8 cellular contexts compared by ENCODE assay signal in the genomic region with DNA sequence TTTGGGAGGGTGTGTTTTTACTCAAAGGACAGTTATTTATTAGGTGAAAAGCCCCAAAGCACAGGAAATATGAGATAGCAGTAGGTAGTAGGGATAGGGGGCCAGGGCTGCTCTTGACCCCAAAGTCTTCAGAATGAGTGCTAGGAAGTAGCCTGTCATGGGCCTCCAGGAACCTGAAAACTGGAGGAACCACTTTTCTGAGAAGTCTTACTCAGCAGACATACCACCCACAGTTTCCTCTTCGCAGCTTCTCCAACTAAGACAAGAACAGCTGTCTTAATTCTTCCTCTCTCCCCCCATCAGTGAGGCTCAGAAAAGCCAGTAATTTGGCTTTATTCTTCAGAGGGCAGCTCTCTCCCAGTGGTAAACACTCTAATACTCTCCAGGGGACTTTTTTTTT.
DNase-seq lines count a peak whose midpoint lies in the region; ATAC-seq, FAIRE-seq and TF ChIP-seq lines count a peak whose summit lies in the region.

No MANE protein-coding gene starts in this region.

- H3K4me2 ChIP-seq in osteoblast (ENCODE audit: insufficient read depth, low read length), result no peak overlapping the region

- H2AFZ ChIP-seq in osteoblast (ENCODE audit: low read length), result peak overlapping the region; percentile 23

- peak overlapping the region; percentile 87 for H3K27ac ChIP-seq in osteoblast (ENCODE audit: low read depth, low read length)

- ATAC-seq in GM18498 (IDR thresholded peaks at IDR 0.05; ENCODE audit: unreplicated experiment) (peak; percentile 83), GM21786 (IDR thresholded peaks at IDR 0.05; ENCODE audit: unreplicated experiment) (peak; percentile 58)

- H3K4me1 ChIP-seq in osteoblast (ENCODE audit: insufficient read depth, low read length), result peaks cover 25% of the 10 kb centered on the region

- no peaks in the 10 kb centered on the region for H3K79me2 ChIP-seq in osteoblast (ENCODE audit: insufficient read depth, low read length)

- no peak for TF ChIP-seq CTCF in bronchial epithelial cell (IDR thresholded peaks at IDR 0.05; ENCODE audit: insufficient read depth, low read length, severe bottlenecking)
- TF ChIP-seq CTCF in osteoblast (IDR thresholded peaks at IDR 0.05; ENCODE audit: extremely low read depth, low read depth, low read length), result no peak

- H3K4me3 ChIP-seq in bronchial epithelial cell (ENCODE audit: low read depth, low read length), result no peak overlapping the region
- no peak overlapping the region for H3K4me3 ChIP-seq in osteoblast (ENCODE audit: insufficient read depth, low read length)

- H3K9me3 ChIP-seq in osteoblast (ENCODE audit: low read depth, low read length), result no peaks in the 10 kb centered on the region

- H3K27me3 ChIP-seq in bronchial epithelial cell (ENCODE audit: control insufficient read depth, insufficient read depth, low read length) (no peaks in the 10 kb centered on the region), osteoblast (ENCODE audit: insufficient read depth, low read length) (no peaks in the 10 kb centered on the region)

- H4K20me1 ChIP-seq in osteoblast (ENCODE audit: insufficient read depth, low read length), result no peaks in the 10 kb centered on the region

- no peak for FAIRE-seq in bronchial epithelial cell (lab: Jason Lieb, UNC)

- H3K36me3 ChIP-seq in bronchial epithelial cell (ENCODE audit: control insufficient read depth, insufficient read depth, low read length), result no peaks in the 10 kb centered on the region
- H3K36me3 ChIP-seq in osteoblast (ENCODE audit: insufficient read depth, low read length), result no peaks in the 10 kb centered on the region

- DNase-seq in MV-4-11 (lab: John Stamatoyannopoulos, UW), result peak; percentile 91
- DNase-seq in bronchial epithelial cell (ENCODE audit: low read depth), result peak; percentile 91
- no peak for DNase-seq in osteoblast (ENCODE audit: insufficient read length, low spot score, missing footprints)
- no peak for DNase-seq in NCI-H510A (lab: John Stamatoyannopoulos, UW)
- no peak for DNase-seq in SW480 (ENCODE audit: low spot score)
- DNase-seq in NCI-H82 (lab: John Stamatoyannopoulos, UW), result no peak

Comparison
In these comparisons a context has a peak if more than half of its experiments do, and no peak if none do; other contexts are left out.
1. DNase-seq: peak in MV-4-11 (single experiment) and bronchial epithelial cell (single experiment); none in osteoblast (single experiment), NCI-H510A (single experiment), SW480 (single experiment) and NCI-H82 (single experiment).